Comparison of ENCODE assay signal across 1 cellular context in genomic region chr4:25377572-25377882, GRCh38.
TF ChIP-seq lines count a peak whose summit lies in the region.

No MANE protein-coding gene starts in this region.

TF ChIP-seq in GM12878, 131 proteins besides CTCF, POLR2A, EP300 and RAD21 (continued from another document):
- 0 out of 2 replicates have a peak, but pooled peaks have one; percentile 3 for TF ChIP-seq ZNF687 (IDR thresholded peaks at IDR 0.05)
